Comparison of ENCODE assay signal across 1 cellular context in genomic region chr16:19135896-19136438, GRCh38.
TF ChIP-seq lines count a peak whose summit lies in the region.

No MANE protein-coding gene starts in this region.

TF ChIP-seq in K562, 482 proteins besides CTCF, POLR2A, EP300 and RAD21 (continued from another document):
- TF ChIP-seq MBD1 (CRISPR knock-in tag; IDR thresholded peaks at IDR 0.05) = no peak
- TF ChIP-seq PCBP1 (IDR thresholded peaks at IDR 0.05; ENCODE audit: low read depth, low read length, poor library complexity, severe bottlenecking) = no peak
- TF ChIP-seq SMAD4 (CRISPR knock-in tag; conservative IDR thresholded peaks at IDR 0.05) = no peak
- TF ChIP-seq HES1 (IDR thresholded peaks at IDR 0.05; ENCODE audit: low read depth) = no peak
- no peak for TF ChIP-seq SNRNP70 (optimal IDR thresholded peaks at IDR 0.05; ENCODE audit: low read depth, low read length)
- TF ChIP-seq ZNF780A (CRISPR knock-in tag; IDR thresholded peaks at IDR 0.05) = no peak
- TF ChIP-seq NR3C1 (CRISPR knock-in tag; IDR thresholded peaks at IDR 0.05) = no peak
- TF ChIP-seq DMBX1 (CRISPR knock-in tag; IDR thresholded peaks at IDR 0.05; ENCODE audit: borderline replicate concordance) = no peak
- no peak for TF ChIP-seq DLX4 (CRISPR knock-in tag; IDR thresholded peaks at IDR 0.05)
- no peak for TF ChIP-seq ZNF134 (CRISPR knock-in tag; conservative IDR thresholded peaks at IDR 0.05)
- TF ChIP-seq TCFL5 (CRISPR knock-in tag; conservative IDR thresholded peaks at IDR 0.05) = no peak
- TF ChIP-seq EHMT2 (IDR thresholded peaks at IDR 0.05) = no peak
- TF ChIP-seq FOXJ2 (tag; IDR thresholded peaks at IDR 0.05) = no peak
- peak; percentile 31; the same call in 1 of the 2 replicates for TF ChIP-seq DPF2 (IDR thresholded peaks at IDR 0.05)
- TF ChIP-seq TEAD1 (CRISPR knock-in tag; IDR thresholded peaks at IDR 0.05) = no peak
- no peak for TF ChIP-seq SMARCC2 (IDR thresholded peaks at IDR 0.05; ENCODE audit: low read depth)
- TF ChIP-seq ZNF766 (CRISPR knock-in tag; conservative IDR thresholded peaks at IDR 0.05) = no peak
- no peak for TF ChIP-seq ZFP30 (CRISPR knock-in tag; IDR thresholded peaks at IDR 0.05; ENCODE audit: borderline replicate concordance)
- no peak for TF ChIP-seq IRF9 (tag; IDR thresholded peaks at IDR 0.05)
- no peak for TF ChIP-seq TAF9B (IDR thresholded peaks at IDR 0.05; ENCODE audit: partially characterized antibody)
- no peak for TF ChIP-seq KHSRP (IDR thresholded peaks at IDR 0.05)
- no peak for TF ChIP-seq SMAD3 (CRISPR knock-in tag; conservative IDR thresholded peaks at IDR 0.05)
- TF ChIP-seq ZNF507 (tag; conservative IDR thresholded peaks at IDR 0.05) = no peak
- no peak for TF ChIP-seq STAT5A (IDR thresholded peaks at IDR 0.05; ENCODE audit: borderline replicate concordance, low read length)
- TF ChIP-seq RBM34 (IDR thresholded peaks at IDR 0.05; ENCODE audit: borderline replicate concordance, insufficient read depth, low read length) = no peak
- TF ChIP-seq CBFA2T3 (IDR thresholded peaks at IDR 0.05) = peak; percentile 77
- no peak for TF ChIP-seq FUS (optimal IDR thresholded peaks at IDR 0.05; ENCODE audit: low read depth, low read length)
- TF ChIP-seq JUND (IDR thresholded peaks at IDR 0.05; ENCODE audit: borderline replicate concordance, low read depth, low read length) = no peak
- TF ChIP-seq JUND (tag; IDR thresholded peaks at IDR 0.05; ENCODE audit: borderline replicate concordance, low read depth, low read length) = no peak; the same call in 2 of the 3 replicates
- TF ChIP-seq U2AF2 (optimal IDR thresholded peaks at IDR 0.05; ENCODE audit: low read depth, low read length) = no peak
- no peak for TF ChIP-seq ZFPM2 (CRISPR knock-in tag; IDR thresholded peaks at IDR 0.05)
- TF ChIP-seq PRMT5 (CRISPR knock-in tag; IDR thresholded peaks at IDR 0.05) = no peak
- TF ChIP-seq CREM (IDR thresholded peaks at IDR 0.05; ENCODE audit: low read depth) = 0 out of 2 replicates have a peak, but pooled peaks have one; percentile 21
- TF ChIP-seq ZNF24 (IDR thresholded peaks at IDR 0.05) = no peak
